ENCODE assay signal across 1 cellular context in the genomic region with DNA sequence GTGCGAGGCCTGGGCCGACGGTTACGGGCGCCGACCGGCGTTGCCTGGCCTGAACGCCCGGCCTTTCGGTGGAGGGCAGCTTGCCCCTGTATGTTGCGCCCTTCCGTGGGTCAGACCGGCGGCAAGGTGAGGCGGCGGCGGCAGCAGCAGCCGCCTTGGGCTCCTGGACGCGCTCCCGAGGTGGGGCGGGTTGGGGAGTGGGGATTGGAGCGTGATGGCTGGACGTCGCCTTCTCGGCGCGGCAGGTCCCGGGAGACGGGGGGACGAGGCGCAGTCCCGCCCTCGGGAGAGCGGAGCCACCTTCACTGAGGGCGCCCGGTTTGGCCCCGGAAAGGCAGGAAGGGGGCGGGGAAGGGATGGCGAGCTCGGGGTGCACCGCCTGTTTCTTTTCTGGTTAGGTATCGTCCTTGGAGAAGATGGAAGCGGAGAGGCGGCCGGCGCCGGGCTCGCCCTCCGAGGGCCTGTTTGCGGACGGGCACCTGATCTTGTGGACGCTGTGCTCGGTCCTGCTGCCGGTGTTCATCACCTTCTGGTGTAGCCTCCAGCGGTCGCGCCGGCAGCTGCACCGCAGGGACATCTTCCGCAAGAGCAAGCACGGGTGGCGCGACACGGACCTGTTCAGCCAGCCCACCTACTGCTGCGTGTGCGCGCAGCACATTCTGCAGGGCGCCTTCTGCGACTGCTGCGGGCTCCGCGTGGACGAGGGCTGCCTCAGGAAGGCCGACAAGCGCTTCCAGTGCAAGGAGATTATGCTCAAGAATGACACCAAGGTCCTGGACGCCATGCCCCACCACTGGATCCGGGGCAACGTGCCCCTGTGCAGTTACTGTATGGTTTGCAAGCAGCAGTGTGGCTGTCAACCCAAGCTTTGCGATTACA.
A peak's percentile ranks its signal among the peaks of the same experiment; 100 is the strongest.
TF ChIP-seq lines count a peak whose summit lies in the region.

No MANE protein-coding gene starts in this region.

TF ChIP-seq in HepG2, 621 proteins besides CTCF, POLR2A, EP300 and RAD21 (continued from another document and continues in another):
- TF ChIP-seq HBP1 (CRISPR knock-in tag; IDR thresholded peaks at IDR 0.05; ENCODE audit: low read depth) (no peak), ZBTB40 (IDR thresholded peaks at IDR 0.05) (no peak), ZBTB40 (CRISPR knock-in tag; IDR thresholded peaks at IDR 0.05) (peak; percentile 37; the same call in 1 of the 2 replicates), ZNF296 (CRISPR knock-in tag; conservative IDR thresholded peaks at IDR 0.05) (peak; percentile 18; the same call in 1 of the 2 replicates), NR2F6 (IDR thresholded peaks at IDR 0.05) (no peak), NR2F6 (CRISPR knock-in tag; IDR thresholded peaks at IDR 0.05) (no peak), AGO1 (IDR thresholded peaks at IDR 0.05; ENCODE audit: low read depth, low read length, poor library complexity, severe bottlenecking) (no peak), RCOR2 (CRISPR knock-in tag; IDR thresholded peaks at IDR 0.05) (no peak), MTA3 (CRISPR knock-in tag; IDR thresholded peaks at IDR 0.05) (no peak), MTERF4 (CRISPR knock-in tag; IDR thresholded peaks at IDR 0.05) (no peak), NFE2L2 (IDR thresholded peaks at IDR 0.05; ENCODE audit: low read length) (no peak), BCL6 (CRISPR knock-in tag; IDR thresholded peaks at IDR 0.05) (no peak), PAF1 (CRISPR knock-in tag; IDR thresholded peaks at IDR 0.05) (no peak), NRL (CRISPR knock-in tag; IDR thresholded peaks at IDR 0.05; ENCODE audit: borderline replicate concordance) (no peak), PCBP2 (optimal IDR thresholded peaks at IDR 0.05; ENCODE audit: low read depth, low read length, poor library complexity, severe bottlenecking) (no peak), ZBTB7A (CRISPR knock-in tag; IDR thresholded peaks at IDR 0.05) (no peak), ZNF597 (CRISPR knock-in tag; IDR thresholded peaks at IDR 0.05) (no peak), KMT2A (CRISPR knock-in tag; IDR thresholded peaks at IDR 0.05) (peak; percentile 53; the same call in 1 of the 2 replicates), THAP11 (CRISPR knock-in tag; IDR thresholded peaks at IDR 0.05) (0 out of 2 replicates have a peak, but pooled peaks have one; percentile 14), SP1 (IDR thresholded peaks at IDR 0.05) (no peak), SP1 (CRISPR knock-in tag; IDR thresholded peaks at IDR 0.05) (no peak), ZNF354B (CRISPR knock-in tag; IDR thresholded peaks at IDR 0.05) (no peak), RXRA (CRISPR knock-in tag; IDR thresholded peaks at IDR 0.05) (peak; percentile 58; the same call in 1 of the 2 replicates), ZNF766 (CRISPR knock-in tag; IDR thresholded peaks at IDR 0.05; ENCODE audit: borderline replicate concordance) (no peak), ZSCAN29 (CRISPR knock-in tag; conservative IDR thresholded peaks at IDR 0.05) (no peak), ZNF687 (CRISPR knock-in tag; IDR thresholded peaks at IDR 0.05) (peak; percentile 81), CBX2 (IDR thresholded peaks at IDR 0.05; ENCODE audit: low read depth, low read length) (no peak), CBX2 (CRISPR knock-in tag; IDR thresholded peaks at IDR 0.05; ENCODE audit: low read depth) (peak; percentile 57; the same call in 1 of the 2 replicates), NR2F2 (IDR thresholded peaks at IDR 0.05; ENCODE audit: borderline replicate concordance, low read depth) (no peak), ZNF670 (CRISPR knock-in tag; IDR thresholded peaks at IDR 0.05; ENCODE audit: borderline replicate concordance) (no peak)
- TF ChIP-seq, protein P1, sequence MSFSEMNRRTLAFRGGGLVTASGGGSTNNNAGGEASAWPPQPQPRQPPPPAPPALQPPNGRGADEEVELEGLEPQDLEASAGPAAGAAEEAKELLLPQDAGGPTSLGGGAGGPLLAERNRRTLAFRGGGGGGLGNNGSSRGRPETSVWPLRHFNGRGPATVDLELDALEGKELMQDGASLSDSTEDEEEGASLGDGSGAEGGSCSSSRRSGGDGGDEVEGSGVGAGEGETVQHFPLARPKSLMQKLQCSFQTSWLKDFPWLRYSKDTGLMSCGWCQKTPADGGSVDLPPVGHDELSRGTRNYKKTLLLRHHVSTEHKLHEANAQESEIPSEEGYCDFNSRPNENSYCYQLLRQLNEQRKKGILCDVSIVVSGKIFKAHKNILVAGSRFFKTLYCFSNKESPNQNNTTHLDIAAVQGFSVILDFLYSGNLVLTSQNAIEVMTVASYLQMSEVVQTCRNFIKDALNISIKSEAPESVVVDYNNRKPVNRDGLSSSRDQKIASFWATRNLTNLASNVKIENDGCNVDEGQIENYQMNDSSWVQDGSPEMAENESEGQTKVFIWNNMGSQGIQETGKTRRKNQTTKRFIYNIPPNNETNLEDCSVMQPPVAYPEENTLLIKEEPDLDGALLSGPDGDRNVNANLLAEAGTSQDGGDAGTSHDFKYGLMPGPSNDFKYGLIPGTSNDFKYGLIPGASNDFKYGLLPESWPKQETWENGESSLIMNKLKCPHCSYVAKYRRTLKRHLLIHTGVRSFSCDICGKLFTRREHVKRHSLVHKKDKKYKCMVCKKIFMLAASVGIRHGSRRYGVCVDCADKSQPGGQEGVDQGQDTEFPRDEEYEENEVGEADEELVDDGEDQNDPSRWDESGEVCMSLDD (CRISPR knock-in tag; IDR thresholded peaks at IDR 0.05; ENCODE audit: borderline replicate concordance) = peak; percentile 40; the same call in 1 of the 2 replicates
